In genomic region chr4:95867919-95868318, GRCh38 we compare ENCODE assay signal across 15 cellular contexts. TPM values are rescaled to one million over a fixed set of nuclear protein-coding genes. Genes with fewer than 3 reads are reported as not detected.
A peak's percentile ranks its signal among the peaks of the same experiment; 100 is the strongest.
DNase-seq lines count a peak whose midpoint lies in the region; ATAC-seq and TF ChIP-seq lines count a peak whose summit lies in the region.
"Had no signal": no experiment of that assay in that cellular context is flagged by ENCODE, and none has a peak within 500 bp of the region (broad histone marks: within the 10 kb centered on the region; RNA-seq: fewer than 3 reads in every experiment).

No MANE protein-coding gene starts in this region.

- H3K27ac Mint-ChIP-seq in WTC11 (no peak overlapping the region), HFFc6 (no peak overlapping the region)
- H3K27ac Mint-ChIP-seq: activated B cell treated with CpG ODN at 0.5 μM for 24 hours; mesothelial cell of epicardium; stimulated activated naive B cell treated with anti-CD40 and anti-IgM and Interleukin-4, amounts not matched to agents 10 μg/mL and 1 μg/mL and 100 μg/mL, for 72 hours had no signal

- H3K27me3 Mint-ChIP-seq in WTC11 (ENCODE audit: low read depth) (no peaks in the 10 kb centered on the region), HFFc6 (ENCODE audit: insufficient read depth) (no peaks in the 10 kb centered on the region)
- H3K27me3 Mint-ChIP-seq: activated B cell treated with CpG ODN at 0.5 μM for 24 hours; stimulated activated naive B cell treated with anti-CD40 and anti-IgM and Interleukin-4, amounts not matched to agents 10 μg/mL and 1 μg/mL and 100 μg/mL, for 72 hours had no signal

- CTCF ChIA-PET in WTC11 (lab: Charles Lee): no interaction called here

- H3K4me3 Mint-ChIP-seq in WTC11 (no peak overlapping the region), HFFc6 (no peak overlapping the region)
- H3K4me3 Mint-ChIP-seq: activated B cell treated with CpG ODN at 0.5 μM for 24 hours; activated T-cell treated with anti-CD3 and anti-CD28 coated beads, Interleukin-2, amount 50 U/mL, for 4 hours; mesothelial cell of epicardium; stimulated activated naive B cell treated with anti-CD40 and anti-IgM and Interleukin-4, amounts not matched to agents 10 μg/mL and 1 μg/mL and 100 μg/mL, for 72 hours had no signal

- H3K4me1 Mint-ChIP-seq in WTC11 (peaks cover 5% of the 10 kb centered on the region), HFFc6 (ENCODE audit: low read depth) (no peaks in the 10 kb centered on the region)
- H3K4me1 Mint-ChIP-seq: activated B cell treated with CpG ODN at 0.5 μM for 24 hours; mesothelial cell of epicardium; stimulated activated naive B cell treated with anti-CD40 and anti-IgM and Interleukin-4, amounts not matched to agents 10 μg/mL and 1 μg/mL and 100 μg/mL, for 72 hours had no signal

- no peak for ATAC-seq in WTC11
- ATAC-seq: activated T-cell treated with anti-CD3 and anti-CD28 coated beads, Interleukin-2, amount 50 U/mL, for 4 hours; stimulated activated naive B cell treated with anti-CD40 and anti-IgM and Interleukin-4, amounts not matched to agents 10 μg/mL and 1 μg/mL and 100 μg/mL, for 72 hours had no signal

- peaks cover 50% of the 10 kb centered on the region for H3K9me3 Mint-ChIP-seq in WTC11
- H3K9me3 Mint-ChIP-seq in HFFc6: peaks cover 49% of the 10 kb centered on the region

- DNase-seq in NCI-H2029 (lab: John Stamatoyannopoulos, UW): peak; percentile 1
- no peak for DNase-seq in NCI-H2029 treated with DMSO at 0.1 percent for 48 hours (lab: John Stamatoyannopoulos, UW)
- DNase-seq in NB4 (ENCODE audit: low read depth): peak; percentile 7
- DNase-seq in WTC11 (ENCODE audit: low spot score): no peak
- peak; percentile 43 for DNase-seq in left kidney (ENCODE audit: low read depth, low spot score)
- DNase-seq in HFFc6: no peak
- no peak for DNase-seq in kidney glomerular epithelial cell (lab: John Stamatoyannopoulos, UW)
- no peak for DNase-seq in activated CD4-positive, alpha-beta T cell treated with anti-CD3 and anti-CD28 coated beads, Interleukin-2, amount 50 U/mL, for 48 hours
- DNase-seq: activated B cell treated with CpG ODN at 0.5 μM for 24 hours; activated T-cell treated with anti-CD3 and anti-CD28 coated beads, Interleukin-2, amount 50 U/mL, for 4 hours; DMS79; NCI-H510A; stimulated activated naive B cell treated with anti-CD40 and anti-IgM and Interleukin-4, amounts not matched to agents 10 μg/mL and 1 μg/mL and 100 μg/mL, for 72 hours had no signal

- POLR2A ChIA-PET in WTC11 (lab: Charles Lee): interaction anchor here (0.7 kb wide), 1 partner anchor 282 kb away, joined by 3 read pairs; no protein-coding TSS in a partner anchor

- H3K36me3 Mint-ChIP-seq in WTC11: peaks cover 42% of the 10 kb centered on the region
- H3K36me3 Mint-ChIP-seq in HFFc6 (ENCODE audit: low read depth): peaks cover 5% of the 10 kb centered on the region; the same call in 1 of the 2 replicates
- H3K36me3 Mint-ChIP-seq: stimulated activated naive B cell treated with anti-CD40 and anti-IgM and Interleukin-4, amounts not matched to agents 10 μg/mL and 1 μg/mL and 100 μg/mL, for 72 hours had no signal

- no peak overlapping the region for H3K4me3 ChIP-seq in NB4 (ENCODE audit: low read depth, low read length)
- H3K4me3 ChIP-seq: SJSA1 had no signal

- TF ChIP-seq POLR2A in NB4 (IDR thresholded peaks at IDR 0.05; ENCODE audit: extremely low read depth, insufficient read length): no peak

- TF ChIP-seq CTCF in NB4 (IDR thresholded peaks at IDR 0.05; ENCODE audit: low read depth, low read length) (no peak), WTC11 (IDR thresholded peaks at IDR 0.05) (no peak), HFFc6 (IDR thresholded peaks at IDR 0.05) (no peak)

TF ChIP-seq in WTC11, 78 proteins besides CTCF, POLR2A, EP300 and RAD21:
- no peak for TF ChIP-seq TEAD1 (CRISPR knock-in tag; IDR thresholded peaks at IDR 0.05)
- TF ChIP-seq ZNF317 (CRISPR knock-in tag; IDR thresholded peaks at IDR 0.05; ENCODE audit: borderline replicate concordance, low read depth): peak; percentile 98

RNA-seq across cellular contexts. Expression of gene PDHA2, which starts 28.0 kb away (rescaled TPM):
- not detected in 3 replicates for total RNA-seq in WTC11 (2021)
- not detected for total RNA-seq in HFFc6 (2021; fragmentation: NEBNext Ultra II Directional; extraction: Animal tissue kit (Norgen Biotek cat#: 25700))
- total RNA-seq: activated B cell treated with CpG ODN at 0.5 μM for 24 hours; activated T-cell treated with anti-CD3 and anti-CD28 coated beads, Interleukin-2, amount 50 U/mL, for 4 hours; mesothelial cell of epicardium; SJSA1 had no signal

Comparison
In these comparisons a context has a peak if more than half of its experiments do, and no peak if none do; other contexts are left out.
1. DNase-seq: peak in NCI-H2029 (single experiment), NB4 (single experiment) and left kidney (single experiment); none in NCI-H2029 treated with DMSO at 0.1 percent for 48 hours (single experiment), WTC11 (single experiment), HFFc6 (single experiment), kidney glomerular epithelial cell (single experiment) and activated CD4-positive, alpha-beta T cell treated with anti-CD3 and anti-CD28 coated beads, Interleukin-2, amount 50 U/mL, for 48 hours (0 of 2).